Comparison of ENCODE assay signal across 9 cellular contexts in the genomic region with DNA sequence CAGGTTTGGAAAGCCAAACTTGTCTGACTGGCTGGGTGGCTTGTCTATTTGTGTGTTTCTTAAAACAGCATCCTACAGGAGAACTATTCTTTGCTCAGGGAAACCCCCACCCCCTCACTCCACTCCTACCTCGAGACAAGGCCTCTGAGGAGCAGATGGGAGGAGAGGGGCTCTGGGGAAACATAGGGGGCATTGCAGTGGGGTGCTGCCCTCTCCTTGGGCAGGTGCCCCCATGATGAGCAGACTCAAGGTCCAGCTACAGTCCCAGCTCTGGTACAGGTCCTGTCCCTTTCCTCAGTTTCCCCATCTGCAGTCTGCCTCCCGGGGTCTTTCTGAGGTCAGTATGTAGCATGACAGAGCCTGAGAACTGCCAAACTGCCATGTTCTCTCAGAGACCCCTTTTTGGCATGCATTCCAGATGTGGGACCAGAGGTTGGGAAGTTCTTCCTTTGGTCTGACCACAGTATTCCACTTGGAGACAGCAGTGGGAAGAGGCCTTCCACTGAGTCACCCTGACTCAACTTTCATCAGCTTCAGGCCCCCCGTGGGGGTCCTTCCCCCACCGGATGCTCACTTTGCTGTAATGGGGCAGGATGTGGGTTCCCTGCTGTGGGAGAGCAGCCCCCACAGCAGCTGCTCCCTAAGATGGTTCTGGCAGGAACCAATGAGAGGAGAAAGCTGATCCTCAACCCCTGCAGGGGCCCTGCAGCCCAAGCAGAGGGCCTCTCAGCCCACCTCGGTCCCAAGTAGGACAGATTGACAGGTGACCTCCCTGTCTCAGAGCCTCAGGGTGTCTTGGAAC. TPM values are rescaled to one million over a fixed set of nuclear protein-coding genes. Genes with fewer than 3 reads are reported as not detected.
DNase-seq lines count a peak whose midpoint lies in the region; ATAC-seq and TF ChIP-seq lines count a peak whose summit lies in the region.
"Had no signal": no experiment of that assay in that cellular context is flagged by ENCODE, and none has a peak within 500 bp of the region (broad histone marks: within the 10 kb centered on the region; RNA-seq: fewer than 3 reads in every experiment).

No MANE protein-coding gene starts in this region.

- H3K36me3 ChIP-seq in DOHH2 (ENCODE audit: control insufficient read depth, low read length): no peaks in the 10 kb centered on the region
- H3K36me3 ChIP-seq in osteoblast (ENCODE audit: insufficient read depth, low read length): peaks cover 6% of the 10 kb centered on the region
- H3K36me3 ChIP-seq in left lung: no peaks in the 10 kb centered on the region
- no peaks in the 10 kb centered on the region for H3K36me3 ChIP-seq in upper lobe of left lung

- TF ChIP-seq POLR2A in upper lobe of left lung (IDR thresholded peaks at IDR 0.05): no peak

- H3F3A ChIP-seq in DOHH2 (ENCODE audit: control insufficient read depth, insufficient read depth): no peaks in the 10 kb centered on the region

- H3K4me2 ChIP-seq in DOHH2 (ENCODE audit: low read length) (peak overlapping the region; percentile 31), osteoblast (ENCODE audit: insufficient read depth, low read length) (peak overlapping the region; percentile 10)

- no peak for ATAC-seq in activated T-helper 17 cell treated with anti-CD3 and anti-CD28 coated beads, Interleukin-2, amount 50 U/mL, for 72 hours (replicated peaks)
- no peak for ATAC-seq in left lung
- ATAC-seq in GM18909 (IDR thresholded peaks at IDR 0.05; ENCODE audit: poor library complexity, unreplicated experiment): no peak
- no peak for ATAC-seq in upper lobe of left lung (ENCODE audit: low FRiP score in 2 of 2)

- TF ChIP-seq CTCF in DOHH2 (IDR thresholded peaks at IDR 0.05; ENCODE audit: low read depth, low read length, poor library complexity, severe bottlenecking): no peak
- TF ChIP-seq CTCF in LNCaP clone FGC (IDR thresholded peaks at IDR 0.05; ENCODE audit: control insufficient read depth, extremely low read depth, insufficient read depth): no peak
- no peak for TF ChIP-seq CTCF in osteoblast (IDR thresholded peaks at IDR 0.05; ENCODE audit: extremely low read depth, low read depth, low read length)
- no peak for TF ChIP-seq CTCF in left lung (IDR thresholded peaks at IDR 0.05)
- no peak for TF ChIP-seq CTCF in upper lobe of left lung (IDR thresholded peaks at IDR 0.05)

- H3K27me3 ChIP-seq in DOHH2 (ENCODE audit: control insufficient read depth, low read length): peaks cover 89% of the 10 kb centered on the region
- no peaks in the 10 kb centered on the region for H3K27me3 ChIP-seq in osteoblast (ENCODE audit: insufficient read depth, low read length)
- H3K27me3 ChIP-seq in left lung: peaks cover 0 to 8% of the 10 kb centered on the region in 2 donors
- H3K27me3 ChIP-seq in upper lobe of left lung: no peaks in the 10 kb centered on the region

- H3K4me1 Mint-ChIP-seq in activated T-helper 17 cell treated with anti-CD3 and anti-CD28 coated beads, Interleukin-2, amount 50 U/mL, for 72 hours: peaks cover 66% of the 10 kb centered on the region

- H3K4me3 ChIP-seq in DOHH2 (ENCODE audit: low read length): no peak overlapping the region
- H3K4me3 ChIP-seq in LNCaP clone FGC (ENCODE audit: low read depth, low read length): no peak overlapping the region
- peak overlapping the region; percentile 21 for H3K4me3 ChIP-seq in osteoblast (ENCODE audit: insufficient read depth, low read length)
- H3K4me3 ChIP-seq in left lung: no peak overlapping the region
- H3K4me3 ChIP-seq in upper lobe of left lung: no peak overlapping the region

- H3K79me2 ChIP-seq in DOHH2 (ENCODE audit: control insufficient read depth, low read length) (no peaks in the 10 kb centered on the region), osteoblast (ENCODE audit: insufficient read depth, low read length) (no peaks in the 10 kb centered on the region)

- peak overlapping the region; percentile 67 for H3K4me3 Mint-ChIP-seq in activated T-helper 17 cell treated with anti-CD3 and anti-CD28 coated beads, Interleukin-2, amount 50 U/mL, for 72 hours

- H3K27ac ChIP-seq in DOHH2 (ENCODE audit: low read depth, low read length) (no peak overlapping the region), osteoblast (ENCODE audit: low read depth, low read length) (peak overlapping the region; percentile 77), left lung (no peak overlapping the region), upper lobe of left lung (no peak overlapping the region)

- H3K9me3 ChIP-seq in DOHH2 (ENCODE audit: control insufficient read depth, insufficient read depth, low read length): no peaks in the 10 kb centered on the region
- no peaks in the 10 kb centered on the region for H3K9me3 ChIP-seq in osteoblast (ENCODE audit: low read depth, low read length)
- no peaks in the 10 kb centered on the region for H3K9me3 ChIP-seq in left lung
- no peaks in the 10 kb centered on the region for H3K9me3 ChIP-seq in upper lobe of left lung

- TF ChIP-seq EP300 in upper lobe of left lung (IDR thresholded peaks at IDR 0.05): no peak

- peak overlapping the region; percentile 83 for H3K27ac Mint-ChIP-seq in activated T-helper 17 cell treated with anti-CD3 and anti-CD28 coated beads, Interleukin-2, amount 50 U/mL, for 72 hours

- DNase-seq in LNCaP clone FGC (ENCODE audit: low read depth): peak; percentile 35
- peak; percentile 94 for DNase-seq in osteoblast (ENCODE audit: insufficient read length, low spot score, missing footprints)
- DNase-seq in left lung: no peak
- no peak for DNase-seq in OCI-M1 (lab: John Stamatoyannopoulos, UW)
- DNase-seq in upper lobe of left lung: no peak

- H4K20me1 ChIP-seq in DOHH2 (ENCODE audit: control insufficient read depth, insufficient read depth, low read depth, low read length) (peaks cover 47% of the 10 kb centered on the region), osteoblast (ENCODE audit: insufficient read depth, low read length) (no peaks in the 10 kb centered on the region)

- 39 to 49% methylated on average over 4 to 5 of the region's 5 CpGs for WGBS in upper lobe of left lung, 2 donors

- no peaks in the 10 kb centered on the region for H3K9me2 ChIP-seq in DOHH2 (replicated peaks; ENCODE audit: control insufficient read depth, low read length)

- intact Hi-C loops in left lung (cut with DNase I): no loop called here

- H2AFZ ChIP-seq in osteoblast (ENCODE audit: low read length): no peak overlapping the region

- H3K36me3 Mint-ChIP-seq in activated T-helper 17 cell treated with anti-CD3 and anti-CD28 coated beads, Interleukin-2, amount 50 U/mL, for 72 hours (ENCODE audit: low read depth): no peaks in the 10 kb centered on the region

- H3K9me3 Mint-ChIP-seq in activated T-helper 17 cell treated with anti-CD3 and anti-CD28 coated beads, Interleukin-2, amount 50 U/mL, for 72 hours: no peaks in the 10 kb centered on the region

- H3K27me3 Mint-ChIP-seq in activated T-helper 17 cell treated with anti-CD3 and anti-CD28 coated beads, Interleukin-2, amount 50 U/mL, for 72 hours: no peaks in the 10 kb centered on the region

- H3K4me1 ChIP-seq in DOHH2 (ENCODE audit: control insufficient read depth, low read length) (peaks cover 75% of the 10 kb centered on the region), osteoblast (ENCODE audit: insufficient read depth, low read length) (peaks cover 79% of the 10 kb centered on the region), left lung (peaks cover 5 to 37% of the 10 kb centered on the region in 2 donors), upper lobe of left lung (peaks cover 2 to 15% (median 10%) of the 10 kb centered on the region in 4 donors)

RNA-seq across cellular contexts. Expression of a gene that starts 32.3 kb away (rescaled TPM):
- total RNA-seq in activated T-helper 17 cell treated with anti-CD3 and anti-CD28 coated beads, Interleukin-2, amount 50 U/mL, for 72 hours: not detected
- total RNA-seq in osteoblast: 1.4 and 2.1 TPM in 2 replicates
- total RNA-seq in left lung: under 1 TPM; 0.34 to 0.64 TPM
- 1 to 10 TPM in 4 of 6 donors, under 1 TPM in 1, not detected in 1; 0.91 to 8.4 (median 1.1) TPM for total RNA-seq in upper lobe of left lung
- total RNA-seq: HT-29 had no signal

RNA-seq across cellular contexts. Expression of a gene that starts 34.0 kb away (rescaled TPM):
- total RNA-seq in activated T-helper 17 cell treated with anti-CD3 and anti-CD28 coated beads, Interleukin-2, amount 50 U/mL, for 72 hours: 10 to 100 TPM; 11.7 to 44.9 TPM
- total RNA-seq in osteoblast (30.4 and 36.2 TPM in 2 replicates), left lung (1 to 10 TPM; 4.7 to 7.8 TPM), upper lobe of left lung (1 to 10 TPM; 1.0 to 9.1 (median 5.3) TPM)

Comparison
In these comparisons a context has a peak if more than half of its experiments do, and no peak if none do; other contexts are left out.
1. DNase-seq: peak in LNCaP clone FGC (single experiment) and osteoblast (single experiment); none in left lung (0 of 2), OCI-M1 (single experiment) and upper lobe of left lung (0 of 2).